ENCODE assay signal across 35 cellular contexts in genomic region chr14:94340533-94340932, GRCh38. TPM values are rescaled to one million over a fixed set of nuclear protein-coding genes. Genes with fewer than 3 reads are reported as not detected.
"Had no signal": no experiment of that assay in that cellular context is flagged by ENCODE, and none has a peak within 500 bp of the region (broad histone marks: within the 10 kb centered on the region; RNA-seq: fewer than 3 reads in every experiment).

No MANE protein-coding gene starts in this region.

- H3K36me3 Mint-ChIP-seq: activated naive CD8-positive, alpha-beta T cell treated with anti-CD3 and anti-CD28 coated beads, Interleukin-2, amount 10 ng/mL, durations not matched to agents 7 days and 5 days; mesothelial cell of epicardium; naive B cell; stimulated activated naive B cell treated with anti-CD40 and anti-IgM and Interleukin-4, amounts not matched to agents 10 μg/mL and 1 μg/mL and 100 μg/mL, for 72 hours; T-cell had no signal

- H3K36me3 ChIP-seq: brain microvascular endothelial cell, heart right ventricle, left ventricle myocardium inferior, ovary, tibial nerve had no signal

- H3K4me3 ChIP-seq: heart right ventricle, left ventricle myocardium inferior, ovary, smooth muscle cell, tibial nerve had no signal

- H3K27ac Mint-ChIP-seq: activated naive CD8-positive, alpha-beta T cell treated with anti-CD3 and anti-CD28 coated beads, Interleukin-2, amount 10 ng/mL, durations not matched to agents 7 days and 5 days; mesothelial cell of epicardium; naive B cell; nephron progenitor cell; progenitor cell of endocrine pancreas; stimulated activated naive B cell treated with anti-CD40 and anti-IgM and Interleukin-4, amounts not matched to agents 10 μg/mL and 1 μg/mL and 100 μg/mL, for 72 hours; T-cell; T-helper 2 cell treated with Interferon-gamma antibody and Interleukin-4, amounts not matched to agents 5 μg/mL and 100 μg/mL, for 36 hours had no signal

- H3K9me3 ChIP-seq: heart right ventricle, left ventricle myocardium inferior, ovary, tibial nerve had no signal

- H3K4me3 Mint-ChIP-seq: activated naive CD8-positive, alpha-beta T cell treated with anti-CD3 and anti-CD28 coated beads, Interleukin-2, amount 10 ng/mL, durations not matched to agents 7 days and 5 days; activated T-cell treated with anti-CD3 and anti-CD28 coated beads, Interleukin-2, amount 50 U/mL, for 4 hours; mesothelial cell of epicardium; naive B cell; nephron progenitor cell; stimulated activated naive B cell treated with anti-CD40 and anti-IgM and Interleukin-4, amounts not matched to agents 10 μg/mL and 1 μg/mL and 100 μg/mL, for 72 hours; T-cell; T-helper 2 cell treated with Interferon-gamma antibody and Interleukin-4, amounts not matched to agents 5 μg/mL and 100 μg/mL, for 36 hours had no signal

- H3K4me1 Mint-ChIP-seq: activated naive CD8-positive, alpha-beta T cell treated with anti-CD3 and anti-CD28 coated beads, Interleukin-2, amount 10 ng/mL, durations not matched to agents 7 days and 5 days; naive B cell; nephron progenitor cell had no signal

- H3K27ac ChIP-seq: brain microvascular endothelial cell, heart right ventricle, left ventricle myocardium inferior, ovary, tibial nerve had no signal

- DNase-seq: activated CD4-positive, alpha-beta T cell treated with anti-CD3 and anti-CD28 coated beads for 4 hours; activated CD4-positive, alpha-beta T cell treated with anti-CD3 and anti-CD28 coated beads, Interleukin-2, amount 50 U/mL, for 48 hours; activated CD4-positive, CD25-positive, alpha-beta regulatory T cell; activated CD8-positive, alpha-beta memory T cell treated with anti-CD3 and anti-CD28 coated beads, Interleukin-2, amount 50 U/mL, for 48 hours; activated naive CD4-positive, alpha-beta T cell treated with Interleukin-2 at 50 U/mL for 16 hours; activated naive CD8-positive, alpha-beta T cell treated with anti-CD3 and anti-CD28 coated beads, Interleukin-2, amount 10 ng/mL, durations not matched to agents 7 days and 5 days; activated T-cell treated with anti-CD3 and anti-CD28 coated beads, Interleukin-2, amount 50 U/mL, for 4 hours; amniotic stem cell; brain microvascular endothelial cell; cortex of kidney; heart right ventricle; kidney glomerular epithelial cell; left ventricle myocardium inferior; naive B cell; nephron progenitor cell; ovary; retina; stimulated activated CD4-positive, alpha-beta T cell treated with anti-CD3 and anti-CD28 coated beads, Interleukin-1b, Interleukin-23, amount 100 ng/mL, for 48 hours; stimulated activated CD4-positive, alpha-beta T cell treated with anti-CD3 and anti-CD28 coated beads, Interleukin-4, amount 100 ng/mL, for 4 hours; stimulated activated naive B cell treated with anti-CD40 and anti-IgM and Interleukin-4, amounts not matched to agents 10 μg/mL and 1 μg/mL and 100 μg/mL, for 72 hours; T-cell had no signal

- ATAC-seq: activated T-cell treated with anti-CD3 and anti-CD28 coated beads, Interleukin-2, amount 50 U/mL, for 4 hours; heart right ventricle; stimulated activated naive B cell treated with anti-CD40 and anti-IgM and Interleukin-4, amounts not matched to agents 10 μg/mL and 1 μg/mL and 100 μg/mL, for 72 hours; T-cell had no signal

- H3K27me3 ChIP-seq: brain microvascular endothelial cell, ovary, tibial nerve had no signal

RNA-seq across cellular contexts. Expression of gene SERPINA6, which starts 17.4 kb away (rescaled TPM):
- total RNA-seq: activated naive CD8-positive, alpha-beta T cell treated with anti-CD3 and anti-CD28 coated beads, Interleukin-2, amount 10 ng/mL, durations not matched to agents 7 days and 5 days; activated T-cell treated with anti-CD3 and anti-CD28 coated beads, Interleukin-2, amount 50 U/mL, for 4 hours; astrocyte; cardiac septum; cerebellum; endothelial cell of umbilical vein; fibroblast of lung; fibroblast of villous mesenchyme; heart right ventricle; left ventricle myocardium inferior; lung microvascular endothelial cell; mesothelial cell of epicardium; smooth muscle cell; T-cell; temporal lobe; ureter had no signal

RNA-seq across cellular contexts. Expression of gene SERPINA2, which starts 26.0 kb away (rescaled TPM):
- total RNA-seq: activated naive CD8-positive, alpha-beta T cell treated with anti-CD3 and anti-CD28 coated beads, Interleukin-2, amount 10 ng/mL, durations not matched to agents 7 days and 5 days; activated T-cell treated with anti-CD3 and anti-CD28 coated beads, Interleukin-2, amount 50 U/mL, for 4 hours; astrocyte; cardiac septum; cerebellum; endothelial cell of umbilical vein; fibroblast of lung; fibroblast of villous mesenchyme; heart right ventricle; left ventricle myocardium inferior; lung microvascular endothelial cell; mesothelial cell of epicardium; ovary; progenitor cell of endocrine pancreas; smooth muscle cell; T-cell; temporal lobe; tibial nerve; ureter had no signal

RNA-seq across cellular contexts. Expression of gene SERPINA10, which starts 47.5 kb away (rescaled TPM):
- total RNA-seq: activated naive CD8-positive, alpha-beta T cell treated with anti-CD3 and anti-CD28 coated beads, Interleukin-2, amount 10 ng/mL, durations not matched to agents 7 days and 5 days; activated T-cell treated with anti-CD3 and anti-CD28 coated beads, Interleukin-2, amount 50 U/mL, for 4 hours; astrocyte; cardiac septum; cerebellum; endothelial cell of umbilical vein; fibroblast of lung; fibroblast of villous mesenchyme; heart right ventricle; left ventricle myocardium inferior; lung microvascular endothelial cell; mesothelial cell of epicardium; smooth muscle cell; temporal lobe; tibial nerve; ureter had no signal

RNA-seq across cellular contexts. Expression of gene SERPINA1, which starts 47.9 kb away (rescaled TPM):
- total RNA-seq: endothelial cell of umbilical vein, fibroblast of lung, fibroblast of villous mesenchyme, lung microvascular endothelial cell had no signal
